ENCODE assay signal across 8 cellular contexts in genomic region chr3:141386611-141387110, GRCh38. TPM values are rescaled to one million over a fixed set of nuclear protein-coding genes. Genes with fewer than 3 reads are reported as not detected.
DNase-seq lines count a peak whose midpoint lies in the region; ATAC-seq and TF ChIP-seq lines count a peak whose summit lies in the region.

No MANE protein-coding gene starts in this region.

- BruUV-seq in A673 (replicated peaks; lab: Mats Ljungman, UMichigan) = no TSS peak

- intact Hi-C loops in A673 (cut with micrococcal nuclease; ENCODE audit: unreplicated experiment) (no loop called here), tibial artery (cut with DNase I; ENCODE audit: low total_unique reads) (no loop called here)

- H3K36me3 ChIP-seq in A673 (ENCODE audit: insufficient read depth, low read length, poor library complexity, severe bottlenecking) (no peaks in the 10 kb centered on the region), Peyer's patch (peaks cover 0 to 9% (median 0%) of the 10 kb centered on the region in 3 donors), gastroesophageal sphincter (peaks cover 0 to 2% of the 10 kb centered on the region in 2 donors), tibial artery (peaks cover 0 to 7% (median 4%) of the 10 kb centered on the region in 3 donors)

- WGBS in gastroesophageal sphincter (ENCODE audit: low coverage in 1 of 2), 2 donors = 21 to 48% methylated on average over 5 of the region's 5 CpGs

- ATAC-seq in GM21526 (IDR thresholded peaks at IDR 0.05; ENCODE audit: low FRiP score, unreplicated experiment) = peak; percentile 29
- no peak for ATAC-seq in gastroesophageal sphincter
- no peak for ATAC-seq in HG03095 (IDR thresholded peaks at IDR 0.05; ENCODE audit: unreplicated experiment)

- H3K4me1 ChIP-seq in A673 (ENCODE audit: insufficient read depth, low read length, poor library complexity, severe bottlenecking) (peaks cover 47% of the 10 kb centered on the region), Peyer's patch (no peaks in the 10 kb centered on the region), gastroesophageal sphincter (peaks cover 0 to 55% (median 6%) of the 10 kb centered on the region in 3 donors), tibial artery (peaks cover 0 to 96% (median 33%) of the 10 kb centered on the region in 4 donors)

- TF ChIP-seq EP300 in gastroesophageal sphincter (IDR thresholded peaks at IDR 0.05) = no peak

- POLR2A ChIA-PET in A673 (lab: Charles Lee; ENCODE audit: low non-redundant PET) = interaction anchor here (0.6 to 0.7 kb wide), 3 partner anchors 25 to 291 kb away, joined by 3 to 6 read pairs (median 5); no protein-coding TSS in a partner anchor

- H3K27ac ChIP-seq in A673 (ENCODE audit: low read depth, low read length, poor library complexity, severe bottlenecking) = peak overlapping the region; percentile 73
- peak overlapping the region; percentile 42 to 68 (median 56) for H3K27ac ChIP-seq in Peyer's patch
- peak overlapping the region; percentile 3 to 61 (median 26) for H3K27ac ChIP-seq in gastroesophageal sphincter
- H3K27ac ChIP-seq in tibial artery = peak overlapping the region in 1 of 2 donors; percentile 30

- H3K9me3 ChIP-seq in A673 (ENCODE audit: low read depth, low read length, poor library complexity, severe bottlenecking) = no peaks in the 10 kb centered on the region
- H3K9me3 ChIP-seq in Peyer's patch = no peaks in the 10 kb centered on the region
- H3K9me3 ChIP-seq in gastroesophageal sphincter = no peaks in the 10 kb centered on the region
- no peaks in the 10 kb centered on the region for H3K9me3 ChIP-seq in tibial artery

- CTCF ChIA-PET in A673 (lab: Charles Lee) = interaction anchor here (0.8 to 1.6 kb wide), 2 partner anchors 26 kb away, joined by 3 to 5 read pairs; no protein-coding TSS in a partner anchor

- peak; percentile 78 for DNase-seq in A673 (ENCODE audit: low spot score)
- no peak for DNase-seq in Peyer's patch
- no peak for DNase-seq in activated effector memory CD4-positive, alpha-beta T cell treated with Interleukin-2 at 50 U/mL for 16 hours
- DNase-seq in cortex of kidney (lab: John Stamatoyannopoulos, UW) = no peak
- no peak for DNase-seq in tibial artery

- H3K27me3 ChIP-seq in A673 (replicated peaks; ENCODE audit: insufficient read depth, low read depth, low read length, poor library complexity) (no peaks in the 10 kb centered on the region), Peyer's patch (no peaks in the 10 kb centered on the region), gastroesophageal sphincter (no peaks in the 10 kb centered on the region), tibial artery (no peaks in the 10 kb centered on the region)

- TF ChIP-seq CTCF in A673 (conservative IDR thresholded peaks at IDR 0.05; ENCODE audit: low read depth, low read length) (no peak), Peyer's patch (IDR thresholded peaks at IDR 0.05) (no peak), gastroesophageal sphincter (IDR thresholded peaks at IDR 0.05) (no peak), tibial artery (IDR thresholded peaks at IDR 0.05) (no peak)

- TF ChIP-seq POLR2A in Peyer's patch (IDR thresholded peaks at IDR 0.05) = peak in 1 of 2 donors; percentile 28
- TF ChIP-seq POLR2A in gastroesophageal sphincter (IDR thresholded peaks at IDR 0.05) = no peak

- H3K4me3 ChIP-seq in A673 (ENCODE audit: low read depth, low read length, poor library complexity, severe bottlenecking) = peak overlapping the region; percentile 46
- peak overlapping the region; percentile 1 to 30 (median 19) for H3K4me3 ChIP-seq in Peyer's patch
- peak overlapping the region; percentile 9 to 29 for H3K4me3 ChIP-seq in gastroesophageal sphincter
- H3K4me3 ChIP-seq in tibial artery = no peak overlapping the region

RNA-seq across cellular contexts. Expression of gene ZBTB38, which starts 18.4 kb away (rescaled TPM):
- total RNA-seq in A673 (2021) = 19.1 and 23.7 TPM in 2 replicates
- total RNA-seq in Peyer's patch = 100 to 1,000 TPM; 168 to 254 (median 184) TPM
- 100 to 1,000 TPM; 183 to 225 (median 203) TPM for total RNA-seq in gastroesophageal sphincter

Comparison
In these comparisons a context has a peak if more than half of its experiments do, and no peak if none do; other contexts are left out.
1. H3K4me3 ChIP-seq: peak in A673 (single experiment), Peyer's patch (4 of 4) and gastroesophageal sphincter (2 of 2); none in tibial artery (0 of 2).